ENCODE assay signal across 11 cellular contexts in the genomic region with DNA sequence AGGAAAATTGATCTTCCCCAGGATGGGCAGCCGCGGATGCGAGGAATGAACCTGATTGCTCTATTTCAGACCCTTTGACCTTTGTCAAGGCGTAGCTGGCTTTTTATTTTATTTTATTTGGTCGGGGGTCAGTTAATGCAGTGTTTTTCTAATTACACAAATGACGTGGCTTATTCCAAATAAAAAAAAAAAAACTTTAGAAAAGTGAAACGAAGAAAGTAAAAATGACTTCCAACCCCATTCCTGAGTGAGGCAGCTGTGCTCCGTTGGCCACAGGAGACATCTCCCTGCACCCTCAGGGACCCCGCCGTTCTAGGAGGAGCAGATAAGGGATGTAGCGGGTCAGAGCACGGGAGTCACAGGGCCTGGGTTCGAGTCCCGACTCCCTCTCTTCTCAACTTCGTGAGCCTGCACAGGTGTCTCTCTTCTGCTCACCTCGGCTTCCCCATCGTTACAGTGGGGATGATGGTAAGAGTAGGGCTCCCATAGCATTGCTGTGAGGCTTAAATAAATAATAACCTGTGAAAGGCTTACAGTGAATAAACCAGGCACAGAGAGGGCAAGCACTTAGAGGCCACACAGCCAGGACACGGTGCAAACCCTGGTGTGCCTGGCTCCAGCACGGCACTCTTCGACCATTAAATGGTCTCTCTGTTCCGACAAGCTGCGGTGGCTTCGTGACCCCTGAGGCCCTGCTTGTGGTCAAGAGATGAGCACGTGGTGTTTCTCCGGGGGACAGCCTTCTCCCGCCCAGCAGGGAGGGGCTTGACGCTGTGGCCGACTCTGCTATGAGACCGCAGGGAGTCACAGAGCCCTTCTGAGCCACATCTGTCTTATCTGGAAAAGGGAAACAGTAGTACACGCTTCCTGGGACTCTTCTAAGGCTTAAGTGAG. TPM values are rescaled to one million over a fixed set of nuclear protein-coding genes. Genes with fewer than 3 reads are reported as not detected.
A peak's percentile ranks its signal among the peaks of the same experiment; 100 is the strongest.
DNase-seq lines count a peak whose midpoint lies in the region; ATAC-seq, FAIRE-seq and TF ChIP-seq lines count a peak whose summit lies in the region.
"Had no signal": no experiment of that assay in that cellular context is flagged by ENCODE, and none has a peak within 500 bp of the region (broad histone marks: within the 10 kb centered on the region; RNA-seq: fewer than 3 reads in every experiment).

No MANE protein-coding gene starts in this region.

- in situ Hi-C loops in HepG2 (cut with HindIII; ENCODE audit: extremely low pct_ligation_motif_present, low pct_unique_long_range_greater_than_20kb), result loop anchor here (25.0 kb wide), 1 partner anchor 708 kb away; no protein-coding TSS in a partner anchor

- H3K36me3 ChIP-seq in HepG2 (replicated peaks in 1 of 2; ENCODE audit: control insufficient read depth in 1 of 2, insufficient read depth in 2 of 2, low read length in 2 of 2), result no peaks in the 10 kb centered on the region
- no peaks in the 10 kb centered on the region for H3K36me3 ChIP-seq in right lobe of liver
- H3K36me3 ChIP-seq in thoracic aorta, result no peaks in the 10 kb centered on the region
- H3K36me3 ChIP-seq in uterus, result no peaks in the 10 kb centered on the region
- H3K36me3 ChIP-seq in Peyer's patch, result no peaks in the 10 kb centered on the region

- DNase-seq in HepG2 (ENCODE audit: low spot score) (no peak), right lobe of liver (no peak), RWPE1 (ENCODE audit: low spot score) (no peak), foreskin melanocyte (peak; percentile 67), thoracic aorta (ENCODE audit: low spot score) (no peak), uterus (no peak), nucleus accumbens (lab: John Stamatoyannopoulos, UW) (no peak), Peyer's patch (no peak)

- no TSS peak for BruUV-seq in HepG2 (replicated peaks; lab: Mats Ljungman, UMichigan)

- TF ChIP-seq EP300 in HepG2 (IDR thresholded peaks at IDR 0.05; ENCODE audit: low read depth in 2 of 2, low read length in 2 of 2) (no peak), HepG2 (CRISPR knock-in tag; IDR thresholded peaks at IDR 0.05; ENCODE audit: borderline replicate concordance) (no peak)

- TF ChIP-seq POLR2A in HepG2 (IDR thresholded peaks at IDR 0.05; ENCODE audit: insufficient read depth in 1 of 2, low read depth in 2 of 2, low read length in 2 of 2) (no peak), right lobe of liver (IDR thresholded peaks at IDR 0.05) (no peak), uterus (IDR thresholded peaks at IDR 0.05) (no peak), Peyer's patch (IDR thresholded peaks at IDR 0.05) (no peak)

- no peak for TF ChIP-seq RAD21 in HepG2 (CRISPR knock-in tag; IDR thresholded peaks at IDR 0.05)

- CTCF ChIA-PET in HepG2 (lab: Yijun Ruan, JAX; ENCODE audit: low intra/inter-chr PET ratio, low total read pairs), result interaction anchor here (0.8 to 1.8 kb wide), 4 partner anchors 44 to 476 kb away, joined by 4 to 22 read pairs (median 12); no protein-coding TSS in a partner anchor
- CTCF ChIA-PET in RWPE1 (lab: Yijun Ruan, JAX), result interaction anchor here (0.6 to 2.3 kb wide), 11 partner anchors 13 to 1833 kb away, joined by 3 to 12 read pairs (median 5); no protein-coding TSS in a partner anchor

- intact Hi-C loops in HepG2 (cut with micrococcal nuclease; ENCODE audit: unreplicated experiment) (no loop called here), right lobe of liver (cut with DNase I) (no loop called here), uterus (cut with DNase I; ENCODE audit: low total_unique reads) (no loop called here)

- H3K79me2 ChIP-seq in HepG2 (ENCODE audit: insufficient read depth, low read length), result no peaks in the 10 kb centered on the region

- WGBS in HepG2 (ENCODE audit: low lambda C conversion rate), result 13% methylated on average over 20 of the region's 30 CpGs
- WGBS in right lobe of liver (ENCODE audit: insufficient coverage, low coverage, low lambda C conversion rate, missing lambda C conversion rate), result 22% methylated on average over 20 of the region's 30 CpGs

- no peak overlapping the region for H3K9ac ChIP-seq in HepG2 (ENCODE audit: insufficient read depth, low read depth, low read length)

- H3K27ac ChIP-seq in HepG2 (ENCODE audit: extremely low read length, insufficient read depth, low read length) (no peak overlapping the region), right lobe of liver (no peak overlapping the region), RWPE1 (no peak overlapping the region), thoracic aorta (no peak overlapping the region), uterus (no peak overlapping the region), Peyer's patch (peak overlapping the region in 2 of 4 donors; percentile 84 to 99)

- ATAC-seq in HepG2 (no peak), right lobe of liver (no peak), thoracic aorta (ENCODE audit: insufficient number of reproducible peaks, low FRiP score, low read depth) (no peak)

- H3K4me3 ChIP-seq in HepG2 (replicated peaks in 1 of 3; ENCODE audit: insufficient read depth in 1 of 3, low read depth in 2 of 3, low read length in 3 of 3), result no peak overlapping the region
- H3K4me3 ChIP-seq in right lobe of liver, result no peak overlapping the region
- H3K4me3 ChIP-seq in thoracic aorta, result peak overlapping the region; percentile 49
- H3K4me3 ChIP-seq in uterus, result no peak overlapping the region
- peak overlapping the region in 2 of 4 donors; percentile 20 to 24 for H3K4me3 ChIP-seq in Peyer's patch

- no peak overlapping the region for H2AFZ ChIP-seq in HepG2 (ENCODE audit: low read length)

- FAIRE-seq in HepG2 (lab: Jason Lieb, UNC), result no peak

- H3K27me3 ChIP-seq in HepG2 (ENCODE audit: control insufficient read depth in 1 of 2, insufficient read depth in 2 of 2, low read length in 2 of 2), result peaks cover 12 to 80% of the 10 kb centered on the region in 2 experiments
- peaks cover 0 to 5% of the 10 kb centered on the region in 2 donors for H3K27me3 ChIP-seq in right lobe of liver
- peaks cover 23% of the 10 kb centered on the region for H3K27me3 ChIP-seq in thoracic aorta (replicated peaks; ENCODE audit: insufficient read depth)
- H3K27me3 ChIP-seq in uterus, result peaks cover 0 to 20% of the 10 kb centered on the region in 2 donors
- no peaks in the 10 kb centered on the region for H3K27me3 ChIP-seq in Peyer's patch

- no peaks in the 10 kb centered on the region; the same call in 1 of the 2 replicates for H4K20me1 ChIP-seq in HepG2 (ENCODE audit: insufficient read depth, low read length)

- H3K4me2 ChIP-seq in HepG2 (ENCODE audit: low read depth, low read length), result no peak overlapping the region

- H3K9me3 ChIP-seq in HepG2 (ENCODE audit: low read length), result no peaks in the 10 kb centered on the region
- H3K9me3 ChIP-seq in right lobe of liver, result no peaks in the 10 kb centered on the region
- H3K9me3 ChIP-seq in thoracic aorta, result no peaks in the 10 kb centered on the region
- no peaks in the 10 kb centered on the region for H3K9me3 ChIP-seq in uterus
- H3K9me3 ChIP-seq in Peyer's patch, result no peaks in the 10 kb centered on the region

- H3K4me1 ChIP-seq in HepG2 (ENCODE audit: insufficient read depth, low read length) (peaks cover 9% of the 10 kb centered on the region), right lobe of liver (no peaks in the 10 kb centered on the region), thoracic aorta (ENCODE audit: control insufficient read depth in 1 of 2, low read depth in 2 of 2) (peaks cover 4 to 17% of the 10 kb centered on the region in 2 donors), uterus (no peaks in the 10 kb centered on the region), Peyer's patch (peaks cover 0 to 25% (median 6%) of the 10 kb centered on the region in 4 donors)

- POLR2A ChIA-PET in HepG2 (lab: Yijun Ruan, JAX), result no interaction called here
- POLR2A ChIA-PET in RWPE1 (lab: Yijun Ruan, JAX; ENCODE audit: low non-redundant PET), result no interaction called here

- no peak for TF ChIP-seq CTCF in HepG2 (CRISPR knock-in tag; IDR thresholded peaks at IDR 0.05)
- TF ChIP-seq CTCF in right lobe of liver (IDR thresholded peaks at IDR 0.05), result no peak
- TF ChIP-seq CTCF in RWPE1 (conservative IDR thresholded peaks at IDR 0.05; ENCODE audit: low read depth), result peak; percentile 66
- TF ChIP-seq CTCF in thoracic aorta (IDR thresholded peaks at IDR 0.05), result no peak
- TF ChIP-seq CTCF in uterus (IDR thresholded peaks at IDR 0.05), result no peak
- TF ChIP-seq CTCF in Peyer's patch (IDR thresholded peaks at IDR 0.05), result no peak

RNA-seq across cellular contexts. Expression of gene FOXF1, which starts 10.2 kb away (rescaled TPM):
- total RNA-seq in HepG2 (2016; rRNA removed; fragmentation: Illumina TruSeq; extraction: Trizol), result not detected in 2 replicates
- total RNA-seq in HepG2 (2016; cell fraction: cytosol; rRNA removed; fragmentation: Illumina TruSeq; extraction: Trizol; ENCODE audit: low read depth), result not detected in 2 replicates
- total RNA-seq in HepG2 (2016; cell fraction: insoluble cytoplasmic fraction; rRNA removed; fragmentation: Illumina TruSeq; extraction: Trizol), result not detected in 2 replicates
- not detected in 2 replicates for total RNA-seq in HepG2 (2016; cell fraction: membrane; rRNA removed; fragmentation: Illumina TruSeq; extraction: Trizol)
- total RNA-seq in HepG2 (2016; cell fraction: nucleus; rRNA removed; fragmentation: Illumina TruSeq; extraction: Trizol), result not detected in 2 replicates
- polyA plus RNA-seq in HepG2 (2011; rRNA removed), result not detected in 2 replicates
- not detected in 2 replicates for polyA plus RNA-seq in HepG2 (2011; cell fraction: cytosol; rRNA removed)
- not detected in 2 replicates for polyA plus RNA-seq in HepG2 (2011; cell fraction: nucleus; rRNA removed)
- polyA plus RNA-seq in HepG2 (2012), result not detected in 2 replicates
- not detected in 2 replicates for polyA plus RNA-seq in HepG2 (2016; cell fraction: cytosol; fragmentation: Illumina TruSeq; extraction: Trizol; ENCODE audit: low read depth)
- not detected in 2 replicates for polyA plus RNA-seq in HepG2 (2016; cell fraction: insoluble cytoplasmic fraction; fragmentation: Illumina TruSeq; extraction: Trizol; ENCODE audit: low read depth)
- not detected in 2 replicates for polyA plus RNA-seq in HepG2 (2016; cell fraction: membrane; fragmentation: Illumina TruSeq; extraction: Trizol; ENCODE audit: low read depth)
- not detected in 2 replicates for polyA plus RNA-seq in HepG2 (2016; cell fraction: nucleus; fragmentation: Illumina TruSeq; extraction: Trizol; ENCODE audit: insufficient read depth, low read depth)
- polyA minus RNA-seq in HepG2 (2011; rRNA and poly(A)+ RNA removed; ENCODE audit: low replicate concordance), result 5.0 TPM in 1 of 2 replicates, not detected in the other
- polyA minus RNA-seq in HepG2 (2011; cell fraction: cytosol; rRNA and poly(A)+ RNA removed), result not detected in 2 replicates
- polyA minus RNA-seq in HepG2 (2011; cell fraction: nucleus; rRNA and poly(A)+ RNA removed), result not detected in 2 replicates
- total RNA-seq in right lobe of liver, result 1 to 10 TPM in 5 of 6 experiments, under 1 TPM in 1; 0.58 to 1.6 (median 1.2) TPM
- 1 to 10 TPM in 1 of 2 donors, not detected in 1; 4.1 TPM for total RNA-seq in thoracic aorta
- 1 to 10 TPM in 3 of 4 donors, under 1 TPM in 1; 0.29 to 4.9 (median 2.0) TPM for total RNA-seq in uterus
- total RNA-seq in Peyer's patch, result 10 to 100 TPM in 2 of 4 donors, 1 to 10 TPM in 2; 4.4 to 36.3 (median 9.0) TPM
- total RNA-seq: activated CD4-positive, alpha-beta memory T cell treated with anti-CD3 and anti-CD28 coated beads, Interleukin-2, amount 10 ng/mL, durations not matched to agents 7 days and 5 days; activated naive CD4-positive, alpha-beta T cell treated with anti-CD3 and anti-CD28 coated beads for 36 hours; G401 had no signal

RNA-seq across cellular contexts. Expression of gene MTHFSD, which starts 34.5 kb away (rescaled TPM):
- 8.9 and 16.3 TPM in 2 replicates for total RNA-seq in HepG2 (2016; rRNA removed; fragmentation: Illumina TruSeq; extraction: Trizol)
- 3.0 and 3.2 TPM in 2 replicates for total RNA-seq in HepG2 (2016; cell fraction: cytosol; rRNA removed; fragmentation: Illumina TruSeq; extraction: Trizol; ENCODE audit: low read depth)
- total RNA-seq in HepG2 (2016; cell fraction: insoluble cytoplasmic fraction; rRNA removed; fragmentation: Illumina TruSeq; extraction: Trizol), result 9.5 and 14.5 TPM in 2 replicates
- total RNA-seq in HepG2 (2016; cell fraction: membrane; rRNA removed; fragmentation: Illumina TruSeq; extraction: Trizol), result 6.0 and 6.1 TPM in 2 replicates
- 21.7 and 25.7 TPM in 2 replicates for total RNA-seq in HepG2 (2016; cell fraction: nucleus; rRNA removed; fragmentation: Illumina TruSeq; extraction: Trizol)
- polyA plus RNA-seq in HepG2 (2011; rRNA removed), result 14.2 and 15.8 TPM in 2 replicates
- 5.8 and 6.4 TPM in 2 replicates for polyA plus RNA-seq in HepG2 (2011; cell fraction: cytosol; rRNA removed)
- polyA plus RNA-seq in HepG2 (2011; cell fraction: nucleus; rRNA removed), result 85.9 and 86.6 TPM in 2 replicates
- 8.3 and 11.3 TPM in 2 replicates for polyA plus RNA-seq in HepG2 (2012)
- polyA plus RNA-seq in HepG2 (2016; cell fraction: cytosol; fragmentation: Illumina TruSeq; extraction: Trizol; ENCODE audit: low read depth), result 1.9 and 2.3 TPM in 2 replicates
- polyA plus RNA-seq in HepG2 (2016; cell fraction: insoluble cytoplasmic fraction; fragmentation: Illumina TruSeq; extraction: Trizol; ENCODE audit: low read depth), result 9.8 and 13.1 TPM in 2 replicates
- polyA plus RNA-seq in HepG2 (2016; cell fraction: membrane; fragmentation: Illumina TruSeq; extraction: Trizol; ENCODE audit: low read depth), result 4.8 and 5.1 TPM in 2 replicates
- polyA plus RNA-seq in HepG2 (2016; cell fraction: nucleus; fragmentation: Illumina TruSeq; extraction: Trizol; ENCODE audit: insufficient read depth, low read depth), result 28.2 and 29.9 TPM in 2 replicates
- polyA minus RNA-seq in HepG2 (2011; rRNA and poly(A)+ RNA removed; ENCODE audit: low replicate concordance), result 27.7 and 27.8 TPM in 2 replicates
- 5.9 and 9.4 TPM in 2 replicates for polyA minus RNA-seq in HepG2 (2011; cell fraction: cytosol; rRNA and poly(A)+ RNA removed)
- 76.5 and 82.9 TPM in 2 replicates for polyA minus RNA-seq in HepG2 (2011; cell fraction: nucleus; rRNA and poly(A)+ RNA removed)
- 10 to 100 TPM in 2 of 6 experiments, 1 to 10 TPM in 4; 5.9 to 11.6 (median 9.0) TPM for total RNA-seq in right lobe of liver
- total RNA-seq in thoracic aorta, result 10 to 100 TPM; 25.0 to 30.8 TPM
- total RNA-seq in uterus, result 10 to 100 TPM in 2 of 4 donors, 1 to 10 TPM in 2; 2.9 to 26.0 (median 13.1) TPM
- 10 to 100 TPM; 18.2 to 35.4 (median 21.9) TPM for total RNA-seq in Peyer's patch

RNA-seq across cellular contexts. Expression of gene FOXC2, which starts 46.1 kb away (rescaled TPM):
- not detected in 2 replicates for total RNA-seq in HepG2 (2016; rRNA removed; fragmentation: Illumina TruSeq; extraction: Trizol)
- not detected in 2 replicates for total RNA-seq in HepG2 (2016; cell fraction: cytosol; rRNA removed; fragmentation: Illumina TruSeq; extraction: Trizol; ENCODE audit: low read depth)
- not detected in 2 replicates for total RNA-seq in HepG2 (2016; cell fraction: insoluble cytoplasmic fraction; rRNA removed; fragmentation: Illumina TruSeq; extraction: Trizol)
- not detected in 2 replicates for total RNA-seq in HepG2 (2016; cell fraction: membrane; rRNA removed; fragmentation: Illumina TruSeq; extraction: Trizol)
- not detected in 2 replicates for total RNA-seq in HepG2 (2016; cell fraction: nucleus; rRNA removed; fragmentation: Illumina TruSeq; extraction: Trizol)
- 0.05 TPM in 1 of 2 replicates, not detected in the other for polyA plus RNA-seq in HepG2 (2011; rRNA removed)
- polyA plus RNA-seq in HepG2 (2011; cell fraction: cytosol; rRNA removed), result not detected in 2 replicates
- 0.26 and 0.31 TPM in 2 replicates for polyA plus RNA-seq in HepG2 (2011; cell fraction: nucleus; rRNA removed)
- polyA plus RNA-seq in HepG2 (2012), result 0.08 TPM in 1 of 2 replicates, not detected in the other
- polyA plus RNA-seq in HepG2 (2016; cell fraction: cytosol; fragmentation: Illumina TruSeq; extraction: Trizol; ENCODE audit: low read depth), result not detected in 2 replicates
- not detected in 2 replicates for polyA plus RNA-seq in HepG2 (2016; cell fraction: insoluble cytoplasmic fraction; fragmentation: Illumina TruSeq; extraction: Trizol; ENCODE audit: low read depth)
- polyA plus RNA-seq in HepG2 (2016; cell fraction: membrane; fragmentation: Illumina TruSeq; extraction: Trizol; ENCODE audit: low read depth), result not detected in 2 replicates
- polyA plus RNA-seq in HepG2 (2016; cell fraction: nucleus; fragmentation: Illumina TruSeq; extraction: Trizol; ENCODE audit: insufficient read depth, low read depth), result not detected in 2 replicates
- 0.82 TPM in 1 of 2 replicates, not detected in the other for polyA minus RNA-seq in HepG2 (2011; rRNA and poly(A)+ RNA removed; ENCODE audit: low replicate concordance)
- not detected in 2 replicates for polyA minus RNA-seq in HepG2 (2011; cell fraction: cytosol; rRNA and poly(A)+ RNA removed)
- polyA minus RNA-seq in HepG2 (2011; cell fraction: nucleus; rRNA and poly(A)+ RNA removed), result 0.13 TPM in 1 of 2 replicates, not detected in the other
- under 1 TPM in 1 of 6 experiments, not detected in 5; 0.20 TPM for total RNA-seq in right lobe of liver
- 10 to 100 TPM; 54.5 to 60.7 TPM for total RNA-seq in thoracic aorta
- 1 to 10 TPM in 1 of 4 donors, under 1 TPM in 1, not detected in 2; 0.21 to 2.6 TPM for total RNA-seq in uterus
- 1 to 10 TPM in 1 of 4 donors, under 1 TPM in 1, not detected in 2; 0.40 to 1.5 TPM for total RNA-seq in Peyer's patch
- total RNA-seq: activated CD4-positive, alpha-beta memory T cell treated with anti-CD3 and anti-CD28 coated beads, Interleukin-2, amount 10 ng/mL, durations not matched to agents 7 days and 5 days; activated naive CD4-positive, alpha-beta T cell treated with anti-CD3 and anti-CD28 coated beads for 36 hours had no signal

RNA-seq across cellular contexts. Expression of gene FOXL1, which starts 57.8 kb away (rescaled TPM):
- total RNA-seq in HepG2 (2016; rRNA removed; fragmentation: Illumina TruSeq; extraction: Trizol) (not detected in 2 replicates), right lobe of liver (under 1 TPM in 4 of 6 experiments, not detected in 2; 0.15 to 0.74 (median 0.46) TPM), thoracic aorta (10 to 100 TPM; 52.1 to 52.8 TPM), uterus (1 to 10 TPM in 1 of 4 donors, under 1 TPM in 2, not detected in 1; under 0.01 to 3.2 (median 0.76) TPM), Peyer's patch (10 to 100 TPM in 1 of 4 donors, 1 to 10 TPM in 3; 2.0 to 12.4 (median 3.0) TPM)
- not detected in 2 replicates for total RNA-seq in HepG2 (2016; cell fraction: cytosol; rRNA removed; fragmentation: Illumina TruSeq; extraction: Trizol; ENCODE audit: low read depth)
- total RNA-seq in HepG2 (2016; cell fraction: insoluble cytoplasmic fraction; rRNA removed; fragmentation: Illumina TruSeq; extraction: Trizol), result not detected in 2 replicates
- total RNA-seq in HepG2 (2016; cell fraction: membrane; rRNA removed; fragmentation: Illumina TruSeq; extraction: Trizol), result not detected in 2 replicates
- not detected in 2 replicates for total RNA-seq in HepG2 (2016; cell fraction: nucleus; rRNA removed; fragmentation: Illumina TruSeq; extraction: Trizol)
- not detected in 2 replicates for polyA plus RNA-seq in HepG2 (2011; rRNA removed)
- 0.01 TPM in 1 of 2 replicates, not detected in the other for polyA plus RNA-seq in HepG2 (2011; cell fraction: cytosol; rRNA removed)
- not detected in 2 replicates for polyA plus RNA-seq in HepG2 (2011; cell fraction: nucleus; rRNA removed)
- not detected in 2 replicates for polyA plus RNA-seq in HepG2 (2012)
- not detected in 2 replicates for polyA plus RNA-seq in HepG2 (2016; cell fraction: cytosol; fragmentation: Illumina TruSeq; extraction: Trizol; ENCODE audit: low read depth)
- not detected in 2 replicates for polyA plus RNA-seq in HepG2 (2016; cell fraction: insoluble cytoplasmic fraction; fragmentation: Illumina TruSeq; extraction: Trizol; ENCODE audit: low read depth)
- not detected in 2 replicates for polyA plus RNA-seq in HepG2 (2016; cell fraction: membrane; fragmentation: Illumina TruSeq; extraction: Trizol; ENCODE audit: low read depth)
- polyA plus RNA-seq in HepG2 (2016; cell fraction: nucleus; fragmentation: Illumina TruSeq; extraction: Trizol; ENCODE audit: insufficient read depth, low read depth), result not detected in 2 replicates
- polyA minus RNA-seq in HepG2 (2011; rRNA and poly(A)+ RNA removed; ENCODE audit: low replicate concordance), result 1.1 TPM in 1 of 2 replicates, not detected in the other
- polyA minus RNA-seq in HepG2 (2011; cell fraction: cytosol; rRNA and poly(A)+ RNA removed), result not detected in 2 replicates
- polyA minus RNA-seq in HepG2 (2011; cell fraction: nucleus; rRNA and poly(A)+ RNA removed), result not detected in 2 replicates
- total RNA-seq: activated CD4-positive, alpha-beta memory T cell treated with anti-CD3 and anti-CD28 coated beads, Interleukin-2, amount 10 ng/mL, durations not matched to agents 7 days and 5 days; activated naive CD4-positive, alpha-beta T cell treated with anti-CD3 and anti-CD28 coated beads for 36 hours had no signal

Comparison
In these comparisons a context has a peak if more than half of its experiments do, and no peak if none do; other contexts are left out.
1. RNA of gene FOXC2, which starts 46.1 kb away (total RNA-seq): 54.5 to 60.7 TPM in thoracic aorta; 0.40 to 1.5 TPM in Peyer's patch, 0.21 to 2.6 TPM in uterus, 0.20 TPM in right lobe of liver and not detected in HepG2; every median in the first group is over 10 times any median in the second.